Comparison of ENCODE assay signal across 8 cellular contexts in genomic region chr7:6436385-6436685, GRCh38. TPM values are rescaled to one million over a fixed set of nuclear protein-coding genes. Genes with fewer than 3 reads are reported as not detected.
DNase-seq lines count a peak whose midpoint lies in the region; ATAC-seq lines count a peak whose summit lies in the region.

No MANE protein-coding gene starts in this region.

- H3K4me1 ChIP-seq in CD8-positive, alpha-beta memory T cell (ENCODE audit: insufficient read depth, low read length) = peaks cover 30% of the 10 kb centered on the region
- peaks cover 0 to 12% of the 10 kb centered on the region in 2 donors for H3K4me1 ChIP-seq in mucosa of rectum (ENCODE audit: control insufficient read depth in 2 of 2, insufficient read depth in 2 of 2, low read length in 2 of 2)

- H3K27me3 ChIP-seq in CD8-positive, alpha-beta memory T cell (ENCODE audit: insufficient read depth, low read length, poor library complexity, severe bottlenecking) = no peaks in the 10 kb centered on the region
- H3K27me3 ChIP-seq in mucosa of rectum (ENCODE audit: control insufficient read depth in 2 of 2, insufficient read depth in 2 of 2, low read length in 2 of 2) = no peaks in the 10 kb centered on the region

- intact Hi-C loops in posterior vena cava (cut with DNase I) (no loop called here), left colon (cut with DNase I, micrococcal nuclease) (no loop called here)

- H3K9ac ChIP-seq in mucosa of rectum (ENCODE audit: low read depth in 1 of 2, low read length in 2 of 2) = no peak overlapping the region

- no peak overlapping the region for H3K27ac ChIP-seq in CD8-positive, alpha-beta memory T cell (ENCODE audit: low read depth, low read length)
- peak overlapping the region; percentile 63 to 78 for H3K27ac ChIP-seq in mucosa of rectum (ENCODE audit: low read depth in 2 of 2, low read length in 2 of 2)

- H3K27ac Mint-ChIP-seq in CD8-positive, alpha-beta memory T cell = peak overlapping the region in 7 of 8 donors; percentile 21 to 82 (median 43)
- H3K27ac Mint-ChIP-seq in activated naive CD8-positive, alpha-beta T cell = peak overlapping the region; percentile 76

- H3K9me3 Mint-ChIP-seq in CD8-positive, alpha-beta memory T cell = no peaks in the 10 kb centered on the region
- no peaks in the 10 kb centered on the region for H3K9me3 Mint-ChIP-seq in activated naive CD8-positive, alpha-beta T cell (ENCODE audit: low read depth)

- CTCF ChIA-PET in CD8-positive, alpha-beta memory T cell (lab: Charles Lee) = interaction anchor here (0.6 to 2.4 kb wide), 6 partner anchors 9 to 439 kb away, joined by 3 to 6 read pairs (median 4); partner anchors contain the start of gene DAGLB

- peaks cover 6% of the 10 kb centered on the region for H3K36me3 ChIP-seq in CD8-positive, alpha-beta memory T cell (ENCODE audit: insufficient read depth, low read length)
- peaks cover 7 to 16% of the 10 kb centered on the region in 2 donors for H3K36me3 ChIP-seq in mucosa of rectum (ENCODE audit: control insufficient read depth in 2 of 2, insufficient read depth in 2 of 2, low read length in 2 of 2)

- POLR2A ChIA-PET in CD8-positive, alpha-beta memory T cell (lab: Charles Lee) = no interaction called here

- DNase-seq in CD8-positive, alpha-beta memory T cell = peak in 1 of 5 donors; percentile 47
- DNase-seq in NAMALWA (ENCODE audit: low spot score) (peak; percentile 79), posterior vena cava (ENCODE audit: low spot score) (no peak), HT-29 (ENCODE audit: low spot score) (no peak), left colon (no peak)

- peaks cover 30 to 45% (median 34%) of the 10 kb centered on the region in 3 donors for H3K4me1 Mint-ChIP-seq in CD8-positive, alpha-beta memory T cell
- H3K4me1 Mint-ChIP-seq in activated naive CD8-positive, alpha-beta T cell (ENCODE audit: low read depth) = peaks cover 42% of the 10 kb centered on the region

- H3K27me3 Mint-ChIP-seq in CD8-positive, alpha-beta memory T cell = no peaks in the 10 kb centered on the region
- no peaks in the 10 kb centered on the region for H3K27me3 Mint-ChIP-seq in activated naive CD8-positive, alpha-beta T cell

- ATAC-seq in HG03045 (IDR thresholded peaks at IDR 0.05; ENCODE audit: unreplicated experiment) (no peak), left colon (no peak)

- peak overlapping the region in 4 of 7 donors; percentile 2 to 68 (median 56) for H3K4me3 Mint-ChIP-seq in CD8-positive, alpha-beta memory T cell
- peak overlapping the region; percentile 63 for H3K4me3 Mint-ChIP-seq in activated naive CD8-positive, alpha-beta T cell

- H3K36me3 Mint-ChIP-seq in CD8-positive, alpha-beta memory T cell = peaks cover 0 to 32% (median 2%) of the 10 kb centered on the region in 3 donors
- no peaks in the 10 kb centered on the region for H3K36me3 Mint-ChIP-seq in activated naive CD8-positive, alpha-beta T cell

- peak overlapping the region; percentile 40 for H3K4me3 ChIP-seq in CD8-positive, alpha-beta memory T cell (ENCODE audit: low read length)
- peak overlapping the region; percentile 49 for H3K4me3 ChIP-seq in mucosa of rectum (ENCODE audit: low read length in 2 of 2)

- H3K9me3 ChIP-seq in CD8-positive, alpha-beta memory T cell (ENCODE audit: low read length) = no peaks in the 10 kb centered on the region
- no peaks in the 10 kb centered on the region for H3K9me3 ChIP-seq in mucosa of rectum (ENCODE audit: control insufficient read depth in 2 of 2, low read length in 2 of 2)

RNA-seq across cellular contexts. Expression of gene DAGLB, which starts 11.4 kb away (rescaled TPM):
- 10 to 100 TPM; 16.1 to 16.4 TPM for total RNA-seq in CD8-positive, alpha-beta memory T cell
- 9.7 TPM for polyA plus RNA-seq in CD8-positive, alpha-beta memory T cell
- total RNA-seq in posterior vena cava (10 to 100 TPM; 10.7 to 14.6 TPM), left colon (10 to 100 TPM; 20.1 to 26.8 TPM)
- total RNA-seq in HT-29 (2014; rRNA removed; shearing (Covaris generic)) = 24.2 and 27.1 TPM in 2 replicates

RNA-seq across cellular contexts. Expression of gene KDELR2, which starts 47.6 kb away (rescaled TPM):
- 10 to 100 TPM; 67.7 to 68.9 TPM for total RNA-seq in CD8-positive, alpha-beta memory T cell
- polyA plus RNA-seq in CD8-positive, alpha-beta memory T cell = 51.3 TPM
- total RNA-seq in posterior vena cava (100 to 1,000 TPM; 150 to 159 TPM), left colon (100 to 1,000 TPM; 199 to 237 TPM)
- 93.0 and 114 TPM in 2 replicates for total RNA-seq in HT-29 (2014; rRNA removed; shearing (Covaris generic))
